In genomic region chr2:69926849-69927515, GRCh38 we compare ENCODE assay signal across 1 cellular context.
A peak's percentile ranks its signal among the peaks of the same experiment; 100 is the strongest.
TF ChIP-seq lines count a peak whose summit lies in the region.

No MANE protein-coding gene starts in this region.

TF ChIP-seq in HepG2, 621 proteins besides CTCF, POLR2A, EP300 and RAD21 (continued from another document):
- TF ChIP-seq JUND (CRISPR knock-in tag; IDR thresholded peaks at IDR 0.05) (peak; percentile 45; the same call in 1 of the 2 replicates), ELF4 (CRISPR knock-in tag; IDR thresholded peaks at IDR 0.05; ENCODE audit: borderline replicate concordance) (no peak), SIN3A (IDR thresholded peaks at IDR 0.05; ENCODE audit: borderline replicate concordance, low read depth, low read length) (no peak), BCL6 (CRISPR knock-in tag; IDR thresholded peaks at IDR 0.05) (0 out of 2 replicates have a peak, but pooled peaks have one; percentile 40), SRF (IDR thresholded peaks at IDR 0.05; ENCODE audit: low read depth, low read length) (peak; percentile 97), FOXK1 (CRISPR knock-in tag; IDR thresholded peaks at IDR 0.05; ENCODE audit: borderline replicate concordance, low read depth) (peak; percentile 63; the same call in 1 of the 2 replicates), HBP1 (CRISPR knock-in tag; IDR thresholded peaks at IDR 0.05; ENCODE audit: low read depth) (no peak), BHLHE40 (IDR thresholded peaks at IDR 0.05; ENCODE audit: low read length) (no peak), RCOR2 (CRISPR knock-in tag; IDR thresholded peaks at IDR 0.05) (0 out of 2 replicates have a peak, but pooled peaks have one; percentile 46)
- TF ChIP-seq, protein P1, sequence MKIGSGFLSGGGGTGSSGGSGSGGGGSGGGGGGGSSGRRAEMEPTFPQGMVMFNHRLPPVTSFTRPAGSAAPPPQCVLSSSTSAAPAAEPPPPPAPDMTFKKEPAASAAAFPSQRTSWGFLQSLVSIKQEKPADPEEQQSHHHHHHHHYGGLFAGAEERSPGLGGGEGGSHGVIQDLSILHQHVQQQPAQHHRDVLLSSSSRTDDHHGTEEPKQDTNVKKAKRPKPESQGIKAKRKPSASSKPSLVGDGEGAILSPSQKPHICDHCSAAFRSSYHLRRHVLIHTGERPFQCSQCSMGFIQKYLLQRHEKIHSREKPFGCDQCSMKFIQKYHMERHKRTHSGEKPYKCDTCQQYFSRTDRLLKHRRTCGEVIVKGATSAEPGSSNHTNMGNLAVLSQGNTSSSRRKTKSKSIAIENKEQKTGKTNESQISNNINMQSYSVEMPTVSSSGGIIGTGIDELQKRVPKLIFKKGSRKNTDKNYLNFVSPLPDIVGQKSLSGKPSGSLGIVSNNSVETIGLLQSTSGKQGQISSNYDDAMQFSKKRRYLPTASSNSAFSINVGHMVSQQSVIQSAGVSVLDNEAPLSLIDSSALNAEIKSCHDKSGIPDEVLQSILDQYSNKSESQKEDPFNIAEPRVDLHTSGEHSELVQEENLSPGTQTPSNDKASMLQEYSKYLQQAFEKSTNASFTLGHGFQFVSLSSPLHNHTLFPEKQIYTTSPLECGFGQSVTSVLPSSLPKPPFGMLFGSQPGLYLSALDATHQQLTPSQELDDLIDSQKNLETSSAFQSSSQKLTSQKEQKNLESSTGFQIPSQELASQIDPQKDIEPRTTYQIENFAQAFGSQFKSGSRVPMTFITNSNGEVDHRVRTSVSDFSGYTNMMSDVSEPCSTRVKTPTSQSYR (CRISPR knock-in tag; IDR thresholded peaks at IDR 0.05; ENCODE audit: borderline replicate concordance), result peak; percentile 40; the same call in 1 of the 2 replicates
- TF ChIP-seq, protein P2, sequence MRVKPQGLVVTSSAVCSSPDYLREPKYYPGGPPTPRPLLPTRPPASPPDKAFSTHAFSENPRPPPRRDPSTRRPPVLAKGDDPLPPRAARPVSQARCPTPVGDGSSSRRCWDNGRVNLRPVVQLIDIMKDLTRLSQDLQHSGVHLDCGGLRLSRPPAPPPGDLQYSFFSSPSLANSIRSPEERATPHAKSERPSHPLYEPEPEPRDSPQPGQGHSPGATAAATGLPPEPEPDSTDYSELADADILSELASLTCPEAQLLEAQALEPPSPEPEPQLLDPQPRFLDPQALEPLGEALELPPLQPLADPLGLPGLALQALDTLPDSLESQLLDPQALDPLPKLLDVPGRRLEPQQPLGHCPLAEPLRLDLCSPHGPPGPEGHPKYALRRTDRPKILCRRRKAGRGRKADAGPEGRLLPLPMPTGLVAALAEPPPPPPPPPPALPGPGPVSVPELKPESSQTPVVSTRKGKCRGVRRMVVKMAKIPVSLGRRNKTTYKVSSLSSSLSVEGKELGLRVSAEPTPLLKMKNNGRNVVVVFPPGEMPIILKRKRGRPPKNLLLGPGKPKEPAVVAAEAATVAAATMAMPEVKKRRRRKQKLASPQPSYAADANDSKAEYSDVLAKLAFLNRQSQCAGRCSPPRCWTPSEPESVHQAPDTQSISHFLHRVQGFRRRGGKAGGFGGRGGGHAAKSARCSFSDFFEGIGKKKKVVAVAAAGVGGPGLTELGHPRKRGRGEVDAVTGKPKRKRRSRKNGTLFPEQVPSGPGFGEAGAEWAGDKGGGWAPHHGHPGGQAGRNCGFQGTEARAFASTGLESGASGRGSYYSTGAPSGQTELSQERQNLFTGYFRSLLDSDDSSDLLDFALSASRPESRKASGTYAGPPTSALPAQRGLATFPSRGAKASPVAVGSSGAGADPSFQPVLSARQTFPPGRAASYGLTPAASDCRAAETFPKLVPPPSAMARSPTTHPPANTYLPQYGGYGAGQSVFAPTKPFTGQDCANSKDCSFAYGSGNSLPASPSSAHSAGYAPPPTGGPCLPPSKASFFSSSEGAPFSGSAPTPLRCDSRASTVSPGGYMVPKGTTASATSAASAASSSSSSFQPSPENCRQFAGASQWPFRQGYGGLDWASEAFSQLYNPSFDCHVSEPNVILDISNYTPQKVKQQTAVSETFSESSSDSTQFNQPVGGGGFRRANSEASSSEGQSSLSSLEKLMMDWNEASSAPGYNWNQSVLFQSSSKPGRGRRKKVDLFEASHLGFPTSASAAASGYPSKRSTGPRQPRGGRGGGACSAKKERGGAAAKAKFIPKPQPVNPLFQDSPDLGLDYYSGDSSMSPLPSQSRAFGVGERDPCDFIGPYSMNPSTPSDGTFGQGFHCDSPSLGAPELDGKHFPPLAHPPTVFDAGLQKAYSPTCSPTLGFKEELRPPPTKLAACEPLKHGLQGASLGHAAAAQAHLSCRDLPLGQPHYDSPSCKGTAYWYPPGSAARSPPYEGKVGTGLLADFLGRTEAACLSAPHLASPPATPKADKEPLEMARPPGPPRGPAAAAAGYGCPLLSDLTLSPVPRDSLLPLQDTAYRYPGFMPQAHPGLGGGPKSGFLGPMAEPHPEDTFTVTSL (CRISPR knock-in tag; IDR thresholded peaks at IDR 0.05; ENCODE audit: borderline replicate concordance), result 0 out of 2 replicates have a peak, but pooled peaks have one; percentile 30
- TF ChIP-seq, protein P3, sequence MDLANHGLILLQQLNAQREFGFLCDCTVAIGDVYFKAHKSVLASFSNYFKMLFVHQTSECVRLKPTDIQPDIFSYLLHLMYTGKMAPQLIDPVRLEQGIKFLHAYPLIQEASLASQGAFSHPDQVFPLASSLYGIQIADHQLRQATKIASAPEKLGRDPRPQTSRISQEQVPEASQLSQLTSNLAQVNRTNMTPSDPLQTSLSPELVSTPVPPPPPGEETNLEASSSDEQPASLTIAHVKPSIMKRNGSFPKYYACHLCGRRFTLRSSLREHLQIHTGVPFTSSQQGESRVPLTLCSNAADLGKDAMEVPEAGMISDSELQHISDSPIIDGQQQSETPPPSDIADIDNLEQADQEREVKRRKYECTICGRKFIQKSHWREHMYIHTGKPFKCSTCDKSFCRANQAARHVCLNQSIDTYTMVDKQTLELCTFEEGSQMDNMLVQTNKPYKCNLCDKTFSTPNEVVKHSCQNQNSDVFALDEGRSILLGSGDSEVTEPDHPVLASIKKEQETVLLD (CRISPR knock-in tag; IDR thresholded peaks at IDR 0.05; ENCODE audit: low read depth), result no peak
